ENCODE assay signal across 9 cellular contexts in the genomic region with DNA sequence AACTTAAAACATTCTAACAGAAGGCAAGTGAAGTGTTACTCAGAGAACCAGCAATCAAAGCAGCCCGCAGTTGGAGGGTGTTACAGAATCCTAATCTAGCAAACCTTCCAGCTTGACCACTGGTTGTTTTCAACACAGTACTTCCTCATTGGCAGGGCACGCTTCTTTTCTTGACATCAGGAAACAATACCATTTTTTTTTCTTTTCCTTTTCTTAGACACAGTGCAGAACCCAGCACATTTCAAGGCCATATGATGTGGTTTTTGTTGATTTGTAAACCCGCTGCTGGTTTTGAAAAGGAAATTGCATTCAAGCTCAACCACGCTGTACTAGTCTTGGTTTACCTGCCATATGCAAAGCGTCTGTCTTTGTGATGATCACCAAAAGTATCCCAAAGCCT. TPM values are rescaled to one million over a fixed set of nuclear protein-coding genes. Genes with fewer than 3 reads are reported as not detected.
DNase-seq lines count a peak whose midpoint lies in the region; ATAC-seq and TF ChIP-seq lines count a peak whose summit lies in the region.
"Had no signal": no experiment of that assay in that cellular context is flagged by ENCODE, and none has a peak within 500 bp of the region (broad histone marks: within the 10 kb centered on the region; RNA-seq: fewer than 3 reads in every experiment).

No MANE protein-coding gene starts in this region.

- TF ChIP-seq POLR2A in NB4 (IDR thresholded peaks at IDR 0.05; ENCODE audit: extremely low read depth, insufficient read length) = no peak

- no peaks in the 10 kb centered on the region for H3K27me3 ChIP-seq in left ventricle myocardium inferior (ENCODE audit: low read depth)

- H3K9me3 ChIP-seq in left ventricle myocardium inferior (replicated peaks) = no peaks in the 10 kb centered on the region

- H3K27ac ChIP-seq in left ventricle myocardium inferior (replicated peaks) (peak overlapping the region; percentile 86), temporal lobe (ENCODE audit: low read depth, low read length) (peak overlapping the region; percentile 33)

- peaks cover 93% of the 10 kb centered on the region for H3K4me1 ChIP-seq in left ventricle myocardium inferior

- H3K36me3 ChIP-seq in left ventricle myocardium inferior = peaks cover 12% of the 10 kb centered on the region

- H3K4me3 ChIP-seq in NB4 (ENCODE audit: low read depth, low read length) (no peak overlapping the region), left ventricle myocardium inferior (no peak overlapping the region)

- intact Hi-C loops in left ventricle myocardium inferior (cut with micrococcal nuclease) = no loop called here

- peak; percentile 19 for DNase-seq in NB4 (ENCODE audit: low read depth)
- DNase-seq in left ventricle myocardium inferior = no peak
- DNase-seq in UCSD-AML1 (lab: John Stamatoyannopoulos, UW; ENCODE audit: unreplicated experiment) = no peak
- no peak for DNase-seq in NCI-H748 (lab: John Stamatoyannopoulos, UW; ENCODE audit: unreplicated experiment)
- DNase-seq: NCI-H345; stimulated activated CD4-positive, alpha-beta T cell treated with anti-CD3 and anti-CD28 coated beads, Interleukin-4, amount 100 ng/mL, for 24 hours had no signal

- ATAC-seq in GM21515 (IDR thresholded peaks at IDR 0.05; ENCODE audit: unreplicated experiment) (peak; percentile 77), HG02759 (IDR thresholded peaks at IDR 0.05; ENCODE audit: unreplicated experiment) (no peak)

- no peak for TF ChIP-seq CTCF in NB4 (IDR thresholded peaks at IDR 0.05; ENCODE audit: low read depth, low read length)
- TF ChIP-seq CTCF in left ventricle myocardium inferior (IDR thresholded peaks at IDR 0.05; ENCODE audit: borderline replicate concordance) = no peak

RNA-seq across cellular contexts. Expression of gene RHOBTB1, which starts 33.4 kb away (rescaled TPM):
- total RNA-seq in left ventricle myocardium inferior (16.6 TPM), temporal lobe (27.5 TPM)
